ENCODE assay signal across 9 cellular contexts in the genomic region with DNA sequence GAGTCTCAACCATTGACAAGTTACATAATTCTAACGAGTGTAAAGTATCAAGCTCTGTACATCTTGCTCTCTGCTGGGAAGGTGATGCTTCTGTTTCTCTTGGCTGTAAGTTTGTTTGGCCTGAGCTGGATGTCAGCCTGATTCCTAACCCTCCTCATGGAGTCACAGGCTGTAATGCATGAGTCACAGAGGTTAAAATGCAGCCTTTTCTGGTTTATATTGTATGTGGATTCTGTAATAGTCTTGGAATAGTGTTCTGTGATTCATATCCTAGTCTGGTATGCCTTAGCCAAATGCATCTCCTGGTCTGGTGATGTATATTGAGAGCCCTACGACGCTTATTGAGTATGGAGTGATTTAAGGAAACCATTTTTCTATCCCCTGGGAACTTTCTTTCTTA.
DNase-seq lines count a peak whose midpoint lies in the region; ATAC-seq and TF ChIP-seq lines count a peak whose summit lies in the region.
"Had no signal": no experiment of that assay in that cellular context is flagged by ENCODE, and none has a peak within 500 bp of the region (broad histone marks: within the 10 kb centered on the region; RNA-seq: fewer than 3 reads in every experiment).

No MANE protein-coding gene starts in this region.

- H3K27me3 Mint-ChIP-seq in nephron progenitor cell (ENCODE audit: low read depth, poor library complexity): no peaks in the 10 kb centered on the region

- no peaks in the 10 kb centered on the region for H3K36me3 ChIP-seq in esophagus muscularis mucosa

- peak overlapping the region; percentile 73 for H3K27ac Mint-ChIP-seq in nephron progenitor cell

- TF ChIP-seq CTCF in AG09319 (IDR thresholded peaks at IDR 0.05; ENCODE audit: low read depth, low read length): no peak
- no peak for TF ChIP-seq CTCF in esophagus muscularis mucosa (IDR thresholded peaks at IDR 0.05)
- no peak for TF ChIP-seq CTCF in nephron progenitor cell (IDR thresholded peaks at IDR 0.05)

- intact Hi-C loops in esophagus muscularis mucosa (cut with DNase I): loop anchor here (5.0 kb wide), 1 partner anchor 105 kb away; a partner anchor contains a TSS

- WGBS in esophagus muscularis mucosa: 21% methylated on average over 3 of the region's 3 CpGs

- TF ChIP-seq POLR2A in esophagus muscularis mucosa (IDR thresholded peaks at IDR 0.05; ENCODE audit: low read depth): no peak

- peaks cover 35% of the 10 kb centered on the region for H3K4me1 Mint-ChIP-seq in nephron progenitor cell

- H3K9me3 ChIP-seq in esophagus muscularis mucosa: no peaks in the 10 kb centered on the region
- H3K9me3 ChIP-seq: testis had no signal

- TF ChIP-seq EP300 in esophagus muscularis mucosa (IDR thresholded peaks at IDR 0.05): peak; percentile 50

- H3K36me3 Mint-ChIP-seq in nephron progenitor cell (ENCODE audit: low read depth): no peaks in the 10 kb centered on the region

- DNase-seq in AG09319 (ENCODE audit: extremely low read depth, low read depth) (peak; percentile 94), NCI-H69 (lab: John Stamatoyannopoulos, UW) (peak; percentile 75), esophagus muscularis mucosa (ENCODE audit: extremely low spot score) (no peak), nephron progenitor cell (no peak), retina (no peak), NCI-H1417 treated with DMSO at 0.1 percent for 48 hours (lab: John Stamatoyannopoulos, UW) (no peak)
- DNase-seq in activated CD4-positive, alpha-beta T cell treated with anti-CD3 and anti-CD28 coated beads for 4 hours: no peak
- DNase-seq: testis had no signal

- H3K9me3 Mint-ChIP-seq in nephron progenitor cell: no peaks in the 10 kb centered on the region

- H3K4me3 Mint-ChIP-seq in nephron progenitor cell: peak overlapping the region; percentile 19

- H3K27me3 ChIP-seq in esophagus muscularis mucosa: no peaks in the 10 kb centered on the region
- H3K27me3 ChIP-seq: testis had no signal

- peak overlapping the region; percentile 76 to 80 (median 80) for H3K27ac ChIP-seq in esophagus muscularis mucosa (replicated peaks in 1 of 4)

- H3K4me1 ChIP-seq in esophagus muscularis mucosa: peaks cover 12 to 44% (median 39%) of the 10 kb centered on the region in 4 donors
- H3K4me1 ChIP-seq: testis had no signal

- no peak overlapping the region for H3K4me3 ChIP-seq in esophagus muscularis mucosa
- H3K4me3 ChIP-seq: testis had no signal

- ATAC-seq in HG03439 (IDR thresholded peaks at IDR 0.05; ENCODE audit: unreplicated experiment): no peak

Comparison
In these comparisons a context has a peak if more than half of its experiments do, and no peak if none do; other contexts are left out.
1. DNase-seq: peak in AG09319 (single experiment) and NCI-H69 (single experiment); none in esophagus muscularis mucosa (single experiment), nephron progenitor cell (single experiment), retina (single experiment), NCI-H1417 treated with DMSO at 0.1 percent for 48 hours (single experiment) and activated CD4-positive, alpha-beta T cell treated with anti-CD3 and anti-CD28 coated beads for 4 hours (0 of 2).